Comparison of ENCODE assay signal across 1 cellular context in the genomic region with DNA sequence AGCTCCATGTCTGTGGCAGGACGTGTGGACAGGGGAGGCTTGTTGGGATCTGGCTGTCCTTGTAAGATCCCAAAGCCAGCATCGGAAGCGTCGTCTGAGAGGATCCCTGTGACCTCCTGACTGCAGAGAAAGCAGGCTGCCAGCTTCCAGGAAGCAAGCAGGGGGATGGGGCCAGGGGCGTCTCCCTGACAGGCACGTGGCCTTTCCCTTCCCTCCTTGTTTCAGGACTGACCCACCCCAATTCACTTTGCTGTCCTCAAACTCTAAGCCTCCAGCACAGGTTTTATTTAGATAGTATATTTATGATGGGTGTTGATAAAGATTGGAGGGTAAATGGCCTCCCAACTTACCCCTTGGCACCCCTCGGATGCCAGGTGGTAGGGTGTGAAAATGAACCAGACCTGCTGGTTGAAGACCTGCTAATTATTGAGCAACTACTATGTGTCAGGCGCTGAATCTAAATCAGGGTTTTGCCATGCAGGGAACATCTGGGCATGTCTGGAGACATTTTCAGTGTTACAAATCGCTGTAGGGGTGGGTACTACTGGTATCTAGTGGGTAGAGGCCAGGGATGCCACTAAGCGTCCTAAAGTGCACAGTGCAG.
A peak's percentile ranks its signal among the peaks of the same experiment; 100 is the strongest.
TF ChIP-seq lines count a peak whose summit lies in the region.

No MANE protein-coding gene starts in this region.

TF ChIP-seq in K562, 482 proteins besides CTCF, POLR2A, EP300 and RAD21 (continued from another document and continues in another):
- no peak for TF ChIP-seq ETV6 (IDR thresholded peaks at IDR 0.05; ENCODE audit: borderline replicate concordance in 1 of 2, low read depth in 2 of 2, low read length in 1 of 2)
- no peak for TF ChIP-seq ETV6 (CRISPR knock-in tag; IDR thresholded peaks at IDR 0.05; ENCODE audit: borderline replicate concordance)
- TF ChIP-seq ELF2 (CRISPR knock-in tag; IDR thresholded peaks at IDR 0.05), result 0 out of 2 replicates have a peak, but pooled peaks have one; percentile 25
- TF ChIP-seq ZNF311 (CRISPR knock-in tag; IDR thresholded peaks at IDR 0.05), result peak; percentile 63
- TF ChIP-seq BCLAF1 (IDR thresholded peaks at IDR 0.05; ENCODE audit: borderline replicate concordance in 1 of 2, control insufficient read depth in 1 of 2, low read depth in 2 of 2, low read length in 1 of 2), result no peak
- TF ChIP-seq ZBTB2 (IDR thresholded peaks at IDR 0.05), result no peak
- no peak for TF ChIP-seq SREBF2 (CRISPR knock-in tag; IDR thresholded peaks at IDR 0.05)
- no peak for TF ChIP-seq E2F4 (CRISPR knock-in tag; IDR thresholded peaks at IDR 0.05; ENCODE audit: low read depth)
- TF ChIP-seq THAP7 (CRISPR knock-in tag; IDR thresholded peaks at IDR 0.05), result no peak
- no peak for TF ChIP-seq JUNB (CRISPR knock-in tag; conservative IDR thresholded peaks at IDR 0.05)
- TF ChIP-seq, protein P1, sequence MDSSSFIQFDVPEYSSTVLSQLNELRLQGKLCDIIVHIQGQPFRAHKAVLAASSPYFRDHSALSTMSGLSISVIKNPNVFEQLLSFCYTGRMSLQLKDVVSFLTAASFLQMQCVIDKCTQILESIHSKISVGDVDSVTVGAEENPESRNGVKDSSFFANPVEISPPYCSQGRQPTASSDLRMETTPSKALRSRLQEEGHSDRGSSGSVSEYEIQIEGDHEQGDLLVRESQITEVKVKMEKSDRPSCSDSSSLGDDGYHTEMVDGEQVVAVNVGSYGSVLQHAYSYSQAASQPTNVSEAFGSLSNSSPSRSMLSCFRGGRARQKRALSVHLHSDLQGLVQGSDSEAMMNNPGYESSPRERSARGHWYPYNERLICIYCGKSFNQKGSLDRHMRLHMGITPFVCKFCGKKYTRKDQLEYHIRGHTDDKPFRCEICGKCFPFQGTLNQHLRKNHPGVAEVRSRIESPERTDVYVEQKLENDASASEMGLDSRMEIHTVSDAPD (CRISPR knock-in tag; IDR thresholded peaks at IDR 0.05), result no peak
- no peak for TF ChIP-seq TBP (optimal IDR thresholded peaks at IDR 0.05; ENCODE audit: low read depth, low read length)
- no peak for TF ChIP-seq ZNF347 (CRISPR knock-in tag; IDR thresholded peaks at IDR 0.05; ENCODE audit: low read depth)
- TF ChIP-seq TAL1 (IDR thresholded peaks at IDR 0.05), result no peak
- no peak for TF ChIP-seq ZNF699 (CRISPR knock-in tag; IDR thresholded peaks at IDR 0.05; ENCODE audit: insufficient replicate concordance)
- TF ChIP-seq CREB5 (CRISPR knock-in tag; IDR thresholded peaks at IDR 0.05), result no peak
- TF ChIP-seq, protein P2, sequence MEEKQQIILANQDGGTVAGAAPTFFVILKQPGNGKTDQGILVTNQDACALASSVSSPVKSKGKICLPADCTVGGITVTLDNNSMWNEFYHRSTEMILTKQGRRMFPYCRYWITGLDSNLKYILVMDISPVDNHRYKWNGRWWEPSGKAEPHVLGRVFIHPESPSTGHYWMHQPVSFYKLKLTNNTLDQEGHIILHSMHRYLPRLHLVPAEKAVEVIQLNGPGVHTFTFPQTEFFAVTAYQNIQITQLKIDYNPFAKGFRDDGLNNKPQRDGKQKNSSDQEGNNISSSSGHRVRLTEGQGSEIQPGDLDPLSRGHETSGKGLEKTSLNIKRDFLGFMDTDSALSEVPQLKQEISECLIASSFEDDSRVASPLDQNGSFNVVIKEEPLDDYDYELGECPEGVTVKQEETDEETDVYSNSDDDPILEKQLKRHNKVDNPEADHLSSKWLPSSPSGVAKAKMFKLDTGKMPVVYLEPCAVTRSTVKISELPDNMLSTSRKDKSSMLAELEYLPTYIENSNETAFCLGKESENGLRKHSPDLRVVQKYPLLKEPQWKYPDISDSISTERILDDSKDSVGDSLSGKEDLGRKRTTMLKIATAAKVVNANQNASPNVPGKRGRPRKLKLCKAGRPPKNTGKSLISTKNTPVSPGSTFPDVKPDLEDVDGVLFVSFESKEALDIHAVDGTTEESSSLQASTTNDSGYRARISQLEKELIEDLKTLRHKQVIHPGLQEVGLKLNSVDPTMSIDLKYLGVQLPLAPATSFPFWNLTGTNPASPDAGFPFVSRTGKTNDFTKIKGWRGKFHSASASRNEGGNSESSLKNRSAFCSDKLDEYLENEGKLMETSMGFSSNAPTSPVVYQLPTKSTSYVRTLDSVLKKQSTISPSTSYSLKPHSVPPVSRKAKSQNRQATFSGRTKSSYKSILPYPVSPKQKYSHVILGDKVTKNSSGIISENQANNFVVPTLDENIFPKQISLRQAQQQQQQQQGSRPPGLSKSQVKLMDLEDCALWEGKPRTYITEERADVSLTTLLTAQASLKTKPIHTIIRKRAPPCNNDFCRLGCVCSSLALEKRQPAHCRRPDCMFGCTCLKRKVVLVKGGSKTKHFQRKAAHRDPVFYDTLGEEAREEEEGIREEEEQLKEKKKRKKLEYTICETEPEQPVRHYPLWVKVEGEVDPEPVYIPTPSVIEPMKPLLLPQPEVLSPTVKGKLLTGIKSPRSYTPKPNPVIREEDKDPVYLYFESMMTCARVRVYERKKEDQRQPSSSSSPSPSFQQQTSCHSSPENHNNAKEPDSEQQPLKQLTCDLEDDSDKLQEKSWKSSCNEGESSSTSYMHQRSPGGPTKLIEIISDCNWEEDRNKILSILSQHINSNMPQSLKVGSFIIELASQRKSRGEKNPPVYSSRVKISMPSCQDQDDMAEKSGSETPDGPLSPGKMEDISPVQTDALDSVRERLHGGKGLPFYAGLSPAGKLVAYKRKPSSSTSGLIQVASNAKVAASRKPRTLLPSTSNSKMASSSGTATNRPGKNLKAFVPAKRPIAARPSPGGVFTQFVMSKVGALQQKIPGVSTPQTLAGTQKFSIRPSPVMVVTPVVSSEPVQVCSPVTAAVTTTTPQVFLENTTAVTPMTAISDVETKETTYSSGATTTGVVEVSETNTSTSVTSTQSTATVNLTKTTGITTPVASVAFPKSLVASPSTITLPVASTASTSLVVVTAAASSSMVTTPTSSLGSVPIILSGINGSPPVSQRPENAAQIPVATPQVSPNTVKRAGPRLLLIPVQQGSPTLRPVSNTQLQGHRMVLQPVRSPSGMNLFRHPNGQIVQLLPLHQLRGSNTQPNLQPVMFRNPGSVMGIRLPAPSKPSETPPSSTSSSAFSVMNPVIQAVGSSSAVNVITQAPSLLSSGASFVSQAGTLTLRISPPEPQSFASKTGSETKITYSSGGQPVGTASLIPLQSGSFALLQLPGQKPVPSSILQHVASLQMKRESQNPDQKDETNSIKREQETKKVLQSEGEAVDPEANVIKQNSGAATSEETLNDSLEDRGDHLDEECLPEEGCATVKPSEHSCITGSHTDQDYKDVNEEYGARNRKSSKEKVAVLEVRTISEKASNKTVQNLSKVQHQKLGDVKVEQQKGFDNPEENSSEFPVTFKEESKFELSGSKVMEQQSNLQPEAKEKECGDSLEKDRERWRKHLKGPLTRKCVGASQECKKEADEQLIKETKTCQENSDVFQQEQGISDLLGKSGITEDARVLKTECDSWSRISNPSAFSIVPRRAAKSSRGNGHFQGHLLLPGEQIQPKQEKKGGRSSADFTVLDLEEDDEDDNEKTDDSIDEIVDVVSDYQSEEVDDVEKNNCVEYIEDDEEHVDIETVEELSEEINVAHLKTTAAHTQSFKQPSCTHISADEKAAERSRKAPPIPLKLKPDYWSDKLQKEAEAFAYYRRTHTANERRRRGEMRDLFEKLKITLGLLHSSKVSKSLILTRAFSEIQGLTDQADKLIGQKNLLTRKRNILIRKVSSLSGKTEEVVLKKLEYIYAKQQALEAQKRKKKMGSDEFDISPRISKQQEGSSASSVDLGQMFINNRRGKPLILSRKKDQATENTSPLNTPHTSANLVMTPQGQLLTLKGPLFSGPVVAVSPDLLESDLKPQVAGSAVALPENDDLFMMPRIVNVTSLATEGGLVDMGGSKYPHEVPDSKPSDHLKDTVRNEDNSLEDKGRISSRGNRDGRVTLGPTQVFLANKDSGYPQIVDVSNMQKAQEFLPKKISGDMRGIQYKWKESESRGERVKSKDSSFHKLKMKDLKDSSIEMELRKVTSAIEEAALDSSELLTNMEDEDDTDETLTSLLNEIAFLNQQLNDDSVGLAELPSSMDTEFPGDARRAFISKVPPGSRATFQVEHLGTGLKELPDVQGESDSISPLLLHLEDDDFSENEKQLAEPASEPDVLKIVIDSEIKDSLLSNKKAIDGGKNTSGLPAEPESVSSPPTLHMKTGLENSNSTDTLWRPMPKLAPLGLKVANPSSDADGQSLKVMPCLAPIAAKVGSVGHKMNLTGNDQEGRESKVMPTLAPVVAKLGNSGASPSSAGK (IDR thresholded peaks at IDR 0.05), result peak; percentile 89
- TF ChIP-seq GABPB1 (CRISPR knock-in tag; IDR thresholded peaks at IDR 0.05), result no peak
- no peak for TF ChIP-seq KDM4B (IDR thresholded peaks at IDR 0.05; ENCODE audit: borderline replicate concordance in 2 of 2, low read depth in 1 of 2)
- TF ChIP-seq, protein P3, sequence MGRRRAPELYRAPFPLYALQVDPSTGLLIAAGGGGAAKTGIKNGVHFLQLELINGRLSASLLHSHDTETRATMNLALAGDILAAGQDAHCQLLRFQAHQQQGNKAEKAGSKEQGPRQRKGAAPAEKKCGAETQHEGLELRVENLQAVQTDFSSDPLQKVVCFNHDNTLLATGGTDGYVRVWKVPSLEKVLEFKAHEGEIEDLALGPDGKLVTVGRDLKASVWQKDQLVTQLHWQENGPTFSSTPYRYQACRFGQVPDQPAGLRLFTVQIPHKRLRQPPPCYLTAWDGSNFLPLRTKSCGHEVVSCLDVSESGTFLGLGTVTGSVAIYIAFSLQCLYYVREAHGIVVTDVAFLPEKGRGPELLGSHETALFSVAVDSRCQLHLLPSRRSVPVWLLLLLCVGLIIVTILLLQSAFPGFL (CRISPR knock-in tag; IDR thresholded peaks at IDR 0.05), result no peak
- TF ChIP-seq, protein P4, sequence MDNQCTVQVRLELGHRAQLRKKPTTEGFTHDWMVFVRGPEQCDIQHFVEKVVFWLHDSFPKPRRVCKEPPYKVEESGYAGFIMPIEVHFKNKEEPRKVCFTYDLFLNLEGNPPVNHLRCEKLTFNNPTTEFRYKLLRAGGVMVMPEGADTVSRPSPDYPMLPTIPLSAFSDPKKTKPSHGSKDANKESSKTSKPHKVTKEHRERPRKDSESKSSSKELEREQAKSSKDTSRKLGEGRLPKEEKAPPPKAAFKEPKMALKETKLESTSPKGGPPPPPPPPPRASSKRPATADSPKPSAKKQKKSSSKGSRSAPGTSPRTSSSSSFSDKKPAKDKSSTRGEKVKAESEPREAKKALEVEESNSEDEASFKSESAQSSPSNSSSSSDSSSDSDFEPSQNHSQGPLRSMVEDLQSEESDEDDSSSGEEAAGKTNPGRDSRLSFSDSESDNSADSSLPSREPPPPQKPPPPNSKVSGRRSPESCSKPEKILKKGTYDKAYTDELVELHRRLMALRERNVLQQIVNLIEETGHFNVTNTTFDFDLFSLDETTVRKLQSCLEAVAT (IDR thresholded peaks at IDR 0.05), result no peak
- TF ChIP-seq ZNF12 (CRISPR knock-in tag; IDR thresholded peaks at IDR 0.05), result peak; percentile 50; the same call in 1 of the 2 replicates
- TF ChIP-seq STAT5A (IDR thresholded peaks at IDR 0.05; ENCODE audit: borderline replicate concordance, low read length), result no peak
